Comparison of ENCODE assay signal across 14 cellular contexts in the genomic region with DNA sequence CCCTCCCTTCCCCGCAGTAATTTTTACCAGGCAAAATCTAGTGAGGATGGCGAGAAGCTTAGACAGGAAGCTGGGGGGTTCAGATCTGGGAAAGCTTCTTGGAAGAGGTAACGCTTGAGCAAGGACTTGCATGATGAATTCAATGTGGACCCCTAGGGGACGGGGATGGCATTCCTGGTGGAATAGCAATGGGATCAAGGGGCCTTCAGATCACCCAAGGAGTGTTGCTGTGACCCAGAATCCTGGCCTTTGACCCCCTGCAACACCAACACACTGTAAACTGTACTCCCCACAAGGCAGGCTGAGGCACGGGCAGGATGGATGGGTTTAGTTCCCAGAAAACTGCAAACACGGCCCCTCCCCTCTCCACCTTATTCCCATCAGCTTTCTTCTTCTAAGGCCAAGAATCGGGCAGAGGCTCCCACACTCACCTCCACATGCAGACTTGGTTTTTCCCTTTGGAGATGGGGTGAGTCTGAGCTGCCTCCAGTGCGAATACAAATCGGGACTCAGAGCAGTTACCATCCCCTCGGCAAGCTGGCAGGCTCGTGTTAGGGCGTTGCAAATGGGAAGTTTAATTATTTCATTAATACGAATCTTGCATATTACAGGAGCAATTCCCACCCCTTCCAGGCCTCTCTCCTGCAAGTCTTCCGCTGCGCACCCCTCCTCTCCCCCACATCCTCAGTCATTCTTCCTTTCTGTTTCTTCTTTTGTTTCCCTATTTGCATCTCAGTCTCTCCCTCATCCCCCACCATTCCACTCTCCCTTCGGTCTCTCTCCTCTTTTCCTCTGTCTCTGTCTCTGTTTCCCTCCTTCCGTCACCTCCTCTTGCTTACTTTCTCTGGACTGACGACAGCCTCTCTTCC. TPM values are rescaled to one million over a fixed set of nuclear protein-coding genes. Genes with fewer than 3 reads are reported as not detected.
DNase-seq lines count a peak whose midpoint lies in the region; ATAC-seq and TF ChIP-seq lines count a peak whose summit lies in the region.
"Had no signal": no experiment of that assay in that cellular context is flagged by ENCODE, and none has a peak within 500 bp of the region (broad histone marks: within the 10 kb centered on the region; RNA-seq: fewer than 3 reads in every experiment).

No MANE protein-coding gene starts in this region.

- intact Hi-C loops in natural killer cell (cut with micrococcal nuclease), result no loop called here
- intact Hi-C loops in testis (cut with DNase I; ENCODE audit: low total_unique reads), result no loop called here

- H3K36me3 ChIP-seq in testis (ENCODE audit: low read depth, missing control alignments), result no peaks in the 10 kb centered on the region

- H3K4me1 Mint-ChIP-seq in natural killer cell treated with Interleukin-12 subunit alpha and Interleukin-12 subunit beta and Interleukin-15 and Interleukin-18, amount 100 ng/mL, for 72 hours (ENCODE audit: low read depth in 2 of 2), result peaks cover 0 to 10% of the 10 kb centered on the region in 2 donors
- H3K4me1 Mint-ChIP-seq in natural killer cell (no peaks in the 10 kb centered on the region), endothelial cell (ENCODE audit: unreplicated experiment) (peaks cover 4% of the 10 kb centered on the region), neural crest cell (peaks cover 20% of the 10 kb centered on the region), osteocyte (ENCODE audit: unreplicated experiment) (no peaks in the 10 kb centered on the region)
- H3K4me1 Mint-ChIP-seq: CD14-positive monocyte had no signal

- H3K27ac ChIP-seq in testis, result no peak overlapping the region
- H3K27ac ChIP-seq: A549 had no signal

- peaks cover 15 to 32% of the 10 kb centered on the region in 2 donors for H3K27me3 Mint-ChIP-seq in natural killer cell treated with Interleukin-12 subunit alpha and Interleukin-12 subunit beta and Interleukin-15 and Interleukin-18, amount 100 ng/mL, for 72 hours
- H3K27me3 Mint-ChIP-seq in natural killer cell (ENCODE audit: low read depth in 2 of 2) (peaks cover 11% of the 10 kb centered on the region in 2 donors), endothelial cell (ENCODE audit: unreplicated experiment) (peaks cover 3% of the 10 kb centered on the region), neural crest cell (ENCODE audit: low read depth) (no peaks in the 10 kb centered on the region), osteocyte (ENCODE audit: unreplicated experiment) (peaks cover 4% of the 10 kb centered on the region)

- no peaks in the 10 kb centered on the region for H3K9me3 Mint-ChIP-seq in natural killer cell treated with Interleukin-12 subunit alpha and Interleukin-12 subunit beta and Interleukin-15 and Interleukin-18, amount 100 ng/mL, for 72 hours
- H3K9me3 Mint-ChIP-seq in natural killer cell (no peaks in the 10 kb centered on the region), endothelial cell (ENCODE audit: unreplicated experiment) (no peaks in the 10 kb centered on the region), neural crest cell (no peaks in the 10 kb centered on the region), osteocyte (ENCODE audit: unreplicated experiment) (peaks cover 14% of the 10 kb centered on the region)

- ATAC-seq in natural killer cell treated with Interleukin-12 subunit alpha and Interleukin-12 subunit beta and Interleukin-15 and Interleukin-18, amount 100 ng/mL, for 72 hours, result no peak
- ATAC-seq in natural killer cell, result no peak
- no peak for ATAC-seq in HG02852 (IDR thresholded peaks at IDR 0.05; ENCODE audit: unreplicated experiment)
- ATAC-seq in GM19035 (IDR thresholded peaks at IDR 0.05; ENCODE audit: unreplicated experiment), result no peak
- ATAC-seq: A549 had no signal

- H3K4me3 Mint-ChIP-seq in natural killer cell treated with Interleukin-12 subunit alpha and Interleukin-12 subunit beta and Interleukin-15 and Interleukin-18, amount 100 ng/mL, for 72 hours, result no peak overlapping the region
- H3K4me3 Mint-ChIP-seq in natural killer cell (no peak overlapping the region), endothelial cell (ENCODE audit: unreplicated experiment) (peak overlapping the region; percentile 35), neural crest cell (no peak overlapping the region), osteocyte (ENCODE audit: unreplicated experiment) (no peak overlapping the region)
- H3K4me3 Mint-ChIP-seq: CD14-positive monocyte had no signal

- 56 to 68% methylated on average over 17 to 18 of the region's 18 CpGs for WGBS in testis, 2 donors

- DNase-seq in natural killer cell treated with Interleukin-12 subunit alpha and Interleukin-12 subunit beta and Interleukin-15 and Interleukin-18, amount 100 ng/mL, for 72 hours (ENCODE audit: low spot score), result peak; percentile 28
- DNase-seq in natural killer cell (no peak), endothelial cell (ENCODE audit: low spot score) (no peak), neural crest cell (ENCODE audit: low read depth, low spot score) (no peak), osteocyte (ENCODE audit: extremely low spot score, unreplicated experiment) (no peak), testis (no peak)
- DNase-seq: COR-L47, Kasumi-1, NCI-H1930 had no signal

- H3K36me3 Mint-ChIP-seq in natural killer cell treated with Interleukin-12 subunit alpha and Interleukin-12 subunit beta and Interleukin-15 and Interleukin-18, amount 100 ng/mL, for 72 hours, result no peaks in the 10 kb centered on the region
- H3K36me3 Mint-ChIP-seq in natural killer cell (no peaks in the 10 kb centered on the region), endothelial cell (ENCODE audit: low read depth, unreplicated experiment) (peaks cover 6% of the 10 kb centered on the region), neural crest cell (ENCODE audit: low read depth) (peaks cover 24% of the 10 kb centered on the region), osteocyte (ENCODE audit: unreplicated experiment) (no peaks in the 10 kb centered on the region)
- H3K36me3 Mint-ChIP-seq: CD14-positive monocyte had no signal

- no peaks in the 10 kb centered on the region for H3K9me3 ChIP-seq in testis

- H3K27me3 ChIP-seq in testis, result no peaks in the 10 kb centered on the region

- no peak overlapping the region for H3K4me3 ChIP-seq in testis
- H3K4me3 ChIP-seq: A549 had no signal

- no peaks in the 10 kb centered on the region for H3K4me1 ChIP-seq in testis
- H3K4me1 ChIP-seq: A549 had no signal

- TF ChIP-seq POLR2A in testis (IDR thresholded peaks at IDR 0.05), result no peak

- no peak for TF ChIP-seq CTCF in natural killer cell (IDR thresholded peaks at IDR 0.05)
- TF ChIP-seq CTCF in endothelial cell (IDR thresholded peaks at IDR 0.05; ENCODE audit: unreplicated experiment), result no peak
- TF ChIP-seq CTCF in neural crest cell (conservative IDR thresholded peaks at IDR 0.05), result no peak
- TF ChIP-seq CTCF in osteocyte (IDR thresholded peaks at IDR 0.05), result no peak
- TF ChIP-seq CTCF in testis (IDR thresholded peaks at IDR 0.05), result no peak

- H3K27ac Mint-ChIP-seq in natural killer cell treated with Interleukin-12 subunit alpha and Interleukin-12 subunit beta and Interleukin-15 and Interleukin-18, amount 100 ng/mL, for 72 hours, result no peak overlapping the region
- H3K27ac Mint-ChIP-seq in natural killer cell, result no peak overlapping the region
- no peak overlapping the region for H3K27ac Mint-ChIP-seq in endothelial cell (ENCODE audit: unreplicated experiment)
- peak overlapping the region; percentile 29 for H3K27ac Mint-ChIP-seq in neural crest cell (ENCODE audit: unreplicated experiment)
- H3K27ac Mint-ChIP-seq in osteocyte (ENCODE audit: unreplicated experiment), result no peak overlapping the region
- H3K27ac Mint-ChIP-seq: CD14-positive monocyte had no signal

RNA-seq across cellular contexts. Expression of a gene that starts 20.2 kb away (rescaled TPM):
- 1 to 10 TPM in 1 of 2 donors, under 1 TPM in 1; 0.81 to 1.8 TPM for total RNA-seq in natural killer cell treated with Interleukin-12 subunit alpha and Interleukin-12 subunit beta and Interleukin-15 and Interleukin-18, amount 100 ng/mL, for 72 hours
- total RNA-seq in natural killer cell (under 1 TPM; 0.24 to 0.68 (median 0.60) TPM), endothelial cell (ENCODE audit: unreplicated experiment) (1.6 TPM), neural crest cell (6.8 and 9.1 TPM in 2 replicates), osteocyte (0.21 and 0.43 TPM in 2 replicates), testis (1 to 10 TPM; 6.8 to 8.8 TPM)
- polyA plus RNA-seq in testis (ENCODE audit: insufficient read depth, low read depth, low replicate concordance), result 7.3 TPM
- total RNA-seq: RPMI7951 had no signal
- polyA plus RNA-seq: CD14-positive monocyte had no signal
